Comparison of ENCODE assay signal across 1 cellular context in genomic region chr17:78301821-78302213, GRCh38.
TF ChIP-seq lines count a peak whose summit lies in the region.

No MANE protein-coding gene starts in this region.

TF ChIP-seq in K562, 482 proteins besides CTCF, POLR2A, EP300 and RAD21:
- no peak for TF ChIP-seq ZNF124 (CRISPR knock-in tag; IDR thresholded peaks at IDR 0.05)
- no peak for TF ChIP-seq TAF9B (IDR thresholded peaks at IDR 0.05; ENCODE audit: partially characterized antibody)
- TF ChIP-seq E2F8 (IDR thresholded peaks at IDR 0.05; ENCODE audit: low read depth, partially characterized antibody): no peak
- no peak for TF ChIP-seq ZEB2 (IDR thresholded peaks at IDR 0.05)
- TF ChIP-seq RBFOX2 (IDR thresholded peaks at IDR 0.05; ENCODE audit: low read depth, low read length): peak; percentile 60
- no peak for TF ChIP-seq SMC3 (conservative IDR thresholded peaks at IDR 0.05; ENCODE audit: insufficient read depth, low read depth, low read length)
- TF ChIP-seq KLF16 (IDR thresholded peaks at IDR 0.05): no peak
- no peak for TF ChIP-seq NEUROD1 (IDR thresholded peaks at IDR 0.05; ENCODE audit: borderline replicate concordance, low read depth, low read length, partially characterized antibody)
- TF ChIP-seq POLR2G (IDR thresholded peaks at IDR 0.05; ENCODE audit: low read depth, low read length): 0 out of 2 replicates have a peak, but pooled peaks have one; percentile 9
- no peak for TF ChIP-seq NFE2 (IDR thresholded peaks at IDR 0.05; ENCODE audit: low read depth)
- TF ChIP-seq GTF2F1 (IDR thresholded peaks at IDR 0.05; ENCODE audit: low read depth, low read length): no peak
- 0 out of 2 replicates have a peak, but pooled peaks have one; percentile 0 for TF ChIP-seq ZNF197 (CRISPR knock-in tag; IDR thresholded peaks at IDR 0.05; ENCODE audit: low read depth)
- TF ChIP-seq ZFP91 (CRISPR knock-in tag; IDR thresholded peaks at IDR 0.05): no peak
